Comparison of ENCODE assay signal across 17 cellular contexts in the genomic region with DNA sequence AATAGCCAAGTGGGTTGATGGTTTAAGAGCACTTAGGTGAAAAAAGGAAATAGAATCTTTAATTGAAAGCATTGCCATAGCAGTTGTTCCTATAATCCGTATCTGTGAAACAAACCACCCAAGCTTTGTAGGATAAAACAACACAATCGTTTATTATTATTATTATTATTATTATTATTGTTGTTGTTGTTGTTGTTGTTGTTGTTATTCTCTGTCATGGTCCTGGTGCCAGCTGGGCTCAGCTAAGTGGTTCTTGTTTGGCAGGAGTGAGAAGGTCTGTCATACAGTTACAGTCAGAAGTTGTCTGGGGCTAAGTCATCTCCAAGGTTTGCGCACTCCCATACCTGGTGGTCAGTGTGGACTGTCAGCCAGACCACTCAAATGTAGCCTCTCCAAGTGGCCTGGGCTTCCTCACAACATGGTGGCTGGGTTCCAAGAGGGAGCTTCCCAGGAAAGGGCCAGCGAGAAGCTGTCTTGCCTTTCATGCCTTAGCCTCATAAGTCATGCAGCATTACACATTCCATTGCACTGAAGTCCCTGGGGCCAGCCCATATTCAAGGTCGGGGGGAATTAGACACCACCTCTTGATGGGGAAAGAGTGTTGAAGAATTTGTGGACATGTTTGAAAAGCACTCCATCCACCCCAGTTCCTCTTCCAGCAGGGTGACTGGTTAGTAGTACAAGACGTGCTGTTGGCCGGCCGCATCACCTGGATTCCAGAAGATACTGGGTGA. TPM values are rescaled to one million over a fixed set of nuclear protein-coding genes. Genes with fewer than 3 reads are reported as not detected.
"Had no signal": no experiment of that assay in that cellular context is flagged by ENCODE, and none has a peak within 500 bp of the region (broad histone marks: within the 10 kb centered on the region; RNA-seq: fewer than 3 reads in every experiment).

No MANE protein-coding gene starts in this region.

- H3K9me3 Mint-ChIP-seq: activated CD4-positive, alpha-beta memory T cell treated with anti-CD3 and anti-CD28 coated beads, Interleukin-2, amount 10 ng/mL, durations not matched to agents 7 days and 5 days; activated naive CD8-positive, alpha-beta T cell treated with anti-CD3 and anti-CD28 coated beads for 36 hours; stimulated activated memory B cell treated with anti-CD40 and anti-IgM and Interleukin-4, amounts not matched to agents 10 μg/mL and 1 μg/mL and 100 μg/mL, for 72 hours; T-cell had no signal

- H3K27me3 ChIP-seq: gastrocnemius medialis, heart right ventricle, tibial artery had no signal

- H3K27me3 Mint-ChIP-seq: activated CD4-positive, alpha-beta memory T cell treated with anti-CD3 and anti-CD28 coated beads, Interleukin-2, amount 10 ng/mL, durations not matched to agents 7 days and 5 days; activated naive CD8-positive, alpha-beta T cell treated with anti-CD3 and anti-CD28 coated beads for 36 hours had no signal

- H3K4me1 ChIP-seq: gastrocnemius medialis, heart right ventricle, tibial artery had no signal

- H3K36me3 ChIP-seq: gastrocnemius medialis, heart right ventricle, tibial artery had no signal

- H3K27ac ChIP-seq: gastrocnemius medialis, heart right ventricle, tibial artery, VCaP had no signal

- H3K4me3 ChIP-seq: gastrocnemius medialis, heart right ventricle, tibial artery had no signal

- H3K4me1 Mint-ChIP-seq: stimulated activated memory B cell treated with anti-CD40 and anti-IgM and Interleukin-4, amounts not matched to agents 10 μg/mL and 1 μg/mL and 100 μg/mL, for 72 hours had no signal

- H3K4me3 Mint-ChIP-seq: activated CD4-positive, alpha-beta memory T cell treated with anti-CD3 and anti-CD28 coated beads, Interleukin-2, amount 10 ng/mL, durations not matched to agents 7 days and 5 days; activated naive CD8-positive, alpha-beta T cell treated with anti-CD3 and anti-CD28 coated beads for 36 hours; stimulated activated memory B cell treated with anti-CD40 and anti-IgM and Interleukin-4, amounts not matched to agents 10 μg/mL and 1 μg/mL and 100 μg/mL, for 72 hours; T-cell had no signal

- H3K27ac Mint-ChIP-seq: activated CD4-positive, alpha-beta memory T cell treated with anti-CD3 and anti-CD28 coated beads, Interleukin-2, amount 10 ng/mL, durations not matched to agents 7 days and 5 days; activated naive CD8-positive, alpha-beta T cell treated with anti-CD3 and anti-CD28 coated beads for 36 hours; stimulated activated memory B cell treated with anti-CD40 and anti-IgM and Interleukin-4, amounts not matched to agents 10 μg/mL and 1 μg/mL and 100 μg/mL, for 72 hours; T-cell had no signal

- H3K9me3 ChIP-seq: gastrocnemius medialis, heart right ventricle, tibial artery had no signal

- H3K36me3 Mint-ChIP-seq: activated naive CD8-positive, alpha-beta T cell treated with anti-CD3 and anti-CD28 coated beads for 36 hours; stimulated activated memory B cell treated with anti-CD40 and anti-IgM and Interleukin-4, amounts not matched to agents 10 μg/mL and 1 μg/mL and 100 μg/mL, for 72 hours; T-cell had no signal

- DNase-seq: activated CD4-positive, alpha-beta memory T cell treated with anti-CD3 and anti-CD28 coated beads, Interleukin-2, amount 10 ng/mL, durations not matched to agents 7 days and 5 days; activated gamma-delta T cell treated with Interleukin-2 at 50 U/mL for 16 hours; activated naive CD8-positive, alpha-beta T cell treated with anti-CD3 and anti-CD28 coated beads for 36 hours; activated T-cell treated with anti-CD3 and anti-CD28 coated beads, Interleukin-2, amount 50 U/mL, for 48 hours; anterior cingulate cortex; cerebellar nuclear complex; dermis blood vessel endothelial cell; gastrocnemius medialis; heart right ventricle; kidney; stimulated activated CD4-positive, alpha-beta T cell treated with anti-CD3 and anti-CD28 coated beads, Interleukin-1b, Interleukin-23, amount 100 ng/mL, for 48 hours; T-cell; tibial artery had no signal

- ATAC-seq: esophagus mucosa; gastrocnemius medialis; heart right ventricle; stimulated activated memory B cell treated with anti-CD40 and anti-IgM and Interleukin-4, amounts not matched to agents 10 μg/mL and 1 μg/mL and 100 μg/mL, for 72 hours; T-cell had no signal

RNA-seq across cellular contexts. Expression of a gene that starts 54.3 kb away (rescaled TPM):
- total RNA-seq: myocyte had no signal
